Comparison of ENCODE assay signal across 8 cellular contexts in the genomic region with DNA sequence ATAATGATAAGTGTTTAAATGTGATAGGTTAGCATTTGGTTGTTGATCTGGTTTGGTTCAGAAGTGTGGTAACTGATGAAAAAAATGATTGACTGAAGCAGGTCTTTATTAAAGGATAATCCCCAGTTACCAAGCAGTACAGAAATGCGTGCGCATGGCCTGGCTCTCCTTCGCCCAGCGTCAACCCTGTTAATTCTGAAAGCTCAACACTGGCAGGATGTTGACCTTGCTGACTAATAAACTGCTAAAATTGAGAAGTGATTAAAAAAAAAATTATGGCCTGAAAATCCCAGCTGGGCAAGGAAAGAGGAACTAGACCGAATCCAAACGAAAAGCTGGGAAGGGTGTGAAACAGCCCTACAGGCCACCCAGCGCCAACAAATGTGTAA. TPM values are rescaled to one million over a fixed set of nuclear protein-coding genes. Genes with fewer than 3 reads are reported as not detected.
DNase-seq lines count a peak whose midpoint lies in the region; ATAC-seq and TF ChIP-seq lines count a peak whose summit lies in the region.

No MANE protein-coding gene starts in this region.

- in situ Hi-C loops in transverse colon (cut with MboI; ENCODE audit: low pct_ligation_motif_present in 1 of 4, low pct_unique_long_range_greater_than_20kb in 1 of 4, low sequenced_read_pairs in 3 of 4) = no loop called here

- H3K27ac ChIP-seq in ACC112 (ENCODE audit: low read depth, low read length) (no peak overlapping the region), layer of hippocampus (ENCODE audit: low read depth, low read length) (peak overlapping the region; percentile 96), transverse colon (peak overlapping the region; percentile 88 to 91 (median 89))

- H3K4me3 ChIP-seq in ACC112 (ENCODE audit: low read depth, low read length) (peak overlapping the region; percentile 93), transverse colon (peak overlapping the region; percentile 56 to 73 (median 68))

- DNase-seq in astrocyte of the hippocampus (ENCODE audit: low read depth, low spot score) (peak; percentile 6), transverse colon (no peak), cortex of kidney (lab: John Stamatoyannopoulos, UW) (no peak), kidney glomerular epithelial cell (lab: John Stamatoyannopoulos, UW) (no peak)

- intact Hi-C loops in transverse colon (cut with DNase I; ENCODE audit: low total_unique reads) = no loop called here

- H3K4me1 ChIP-seq in ACC112 (ENCODE audit: control insufficient read depth, insufficient read depth, low read length, unreplicated experiment) (peaks cover 8% of the 10 kb centered on the region), transverse colon (peaks cover 0 to 14% (median 9%) of the 10 kb centered on the region in 4 donors)

- H3K9me3 ChIP-seq in transverse colon = no peaks in the 10 kb centered on the region

- TF ChIP-seq POLR2A in transverse colon (IDR thresholded peaks at IDR 0.05) = no peak

- 0 to 21% methylated on average over 3 to 7 of the region's 7 CpGs for WGBS in transverse colon (ENCODE audit: low coverage in 1 of 2), 2 donors

- peaks cover 27% of the 10 kb centered on the region for H3K79me2 ChIP-seq in ACC112 (ENCODE audit: control insufficient read depth, insufficient read depth, low read length, unreplicated experiment)

- no peaks in the 10 kb centered on the region for H3K36me3 ChIP-seq in ACC112 (ENCODE audit: insufficient read depth, low read length)
- no peaks in the 10 kb centered on the region for H3K36me3 ChIP-seq in transverse colon

- H2AFZ ChIP-seq in ACC112 (ENCODE audit: low read length, unreplicated experiment) = peak overlapping the region; percentile 94

- peak; percentile 42 for ATAC-seq in GM18909 (IDR thresholded peaks at IDR 0.05; ENCODE audit: poor library complexity, unreplicated experiment)
- ATAC-seq in HG03457 (IDR thresholded peaks at IDR 0.05; ENCODE audit: unreplicated experiment) = peak; percentile 35

- no peaks in the 10 kb centered on the region for H3K27me3 ChIP-seq in ACC112 (ENCODE audit: insufficient read depth, low read length)
- no peaks in the 10 kb centered on the region for H3K27me3 ChIP-seq in layer of hippocampus (ENCODE audit: control insufficient read depth, insufficient read depth, low read length)
- H3K27me3 ChIP-seq in transverse colon = peaks cover 6% of the 10 kb centered on the region

- TF ChIP-seq CTCF in transverse colon (IDR thresholded peaks at IDR 0.05) = no peak

- no peak for TF ChIP-seq EP300 in transverse colon (IDR thresholded peaks at IDR 0.05; ENCODE audit: low read depth)

RNA-seq across cellular contexts. Expression of gene SHTN1, which starts 0.8 kb away (rescaled TPM):
- 10 to 100 TPM; 16.8 to 45.8 (median 20.4) TPM for total RNA-seq in transverse colon
